Comparison of ENCODE assay signal across 8 cellular contexts in the genomic region with DNA sequence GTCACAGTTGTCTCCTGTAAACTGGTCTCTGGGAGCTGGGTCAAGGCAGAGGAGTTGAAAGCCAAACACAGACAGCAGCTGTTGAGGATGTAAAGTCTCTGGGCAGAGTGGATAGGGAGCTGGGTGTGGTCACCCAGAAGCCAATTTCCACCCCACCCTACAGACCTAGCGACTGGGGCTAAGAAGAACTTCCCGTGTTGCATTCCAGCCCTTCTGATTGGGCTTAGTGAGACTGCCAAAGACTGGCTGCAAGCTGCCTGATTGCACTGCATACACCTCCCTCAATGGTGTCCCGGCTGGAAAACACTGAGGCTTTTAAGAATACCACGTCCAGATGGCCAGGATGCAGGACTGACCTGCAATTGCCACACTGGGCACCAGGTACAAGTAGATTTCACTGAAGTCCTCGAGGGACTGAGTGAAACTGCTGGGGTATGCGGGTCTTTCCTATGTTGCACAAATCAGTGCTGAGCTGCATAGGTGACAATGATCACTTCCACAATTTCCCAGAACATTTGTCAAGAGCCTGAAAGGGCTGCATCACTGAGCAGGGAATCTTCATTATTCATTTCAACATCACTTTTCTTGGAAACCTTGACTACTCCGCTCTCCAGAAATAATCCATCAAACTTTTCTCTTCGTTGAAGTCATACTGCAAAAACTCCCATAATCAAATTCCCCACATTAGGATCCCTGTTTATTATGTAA. TPM values are rescaled to one million over a fixed set of nuclear protein-coding genes. Genes with fewer than 3 reads are reported as not detected.
DNase-seq lines count a peak whose midpoint lies in the region; ATAC-seq, FAIRE-seq and TF ChIP-seq lines count a peak whose summit lies in the region.

No MANE protein-coding gene starts in this region.

- TF ChIP-seq POLR2A in GM12878 (IDR thresholded peaks at IDR 0.05; ENCODE audit: low read depth, low read length), result no peak

- peaks cover 4 to 19% (median 10%) of the 10 kb centered on the region in 7 donors for H3K9me3 Mint-ChIP-seq in CD14-positive monocyte

- no peak for TF ChIP-seq CTCF in CD14-positive monocyte (IDR thresholded peaks at IDR 0.05)
- no peak for TF ChIP-seq CTCF in GM12878 (IDR thresholded peaks at IDR 0.05 in 2 of 3, conservative IDR thresholded peaks at IDR 0.05 in 1 of 3; ENCODE audit: control insufficient read depth in 2 of 3, extremely low read depth in 1 of 3, insufficient read depth in 1 of 3, low read depth in 3 of 3, low read length in 3 of 3)
- TF ChIP-seq CTCF in mucosa of descending colon (IDR thresholded peaks at IDR 0.05), result no peak

- H2AFZ ChIP-seq in GM12878 (ENCODE audit: control insufficient read depth, low read depth, low read length), result no peak overlapping the region; the same call in 1 of the 2 replicates

- no peak for TF ChIP-seq EP300 in GM12878 (IDR thresholded peaks at IDR 0.05; ENCODE audit: borderline replicate concordance in 1 of 2, control insufficient read depth in 1 of 2, low read depth in 2 of 2, low read length in 2 of 2)

- TF ChIP-seq RAD21 in GM12878 (IDR thresholded peaks at IDR 0.05; ENCODE audit: insufficient read depth, low read depth, low read length), result no peak

- RAD21 ChIA-PET in GM12878 (lab: Charles Lee; ENCODE audit: unreplicated experiment), result interaction anchor here (0.6 to 6.2 kb wide), 9 partner anchors 8 to 70 kb away, joined by 3 to 41 read pairs (median 4); no protein-coding TSS in a partner anchor

- peaks cover 61% of the 10 kb centered on the region for H3K4me1 ChIP-seq in GM12878 (ENCODE audit: control insufficient read depth, insufficient read depth, low read length)
- H3K4me1 ChIP-seq in mucosa of descending colon (ENCODE audit: low read depth), result peaks cover 16% of the 10 kb centered on the region

- peaks cover 58% of the 10 kb centered on the region for H3K4me1 Mint-ChIP-seq in CD14-positive monocyte

- intact Hi-C loops in CD14-positive monocyte (cut with micrococcal nuclease), result loop anchor here (5.0 kb wide), 2 partner anchors 36 to 41 kb away; a partner anchor contains a TSS
- intact Hi-C loops in GM12878 (cut with micrococcal nuclease; ENCODE audit: unreplicated experiment), result no loop called here
- intact Hi-C loops in mucosa of descending colon (cut with DNase I, micrococcal nuclease), result no loop called here

- H3K27ac ChIP-seq in GM12878 (ENCODE audit: control insufficient read depth, insufficient read depth), result peak overlapping the region; percentile 30; the same call in 1 of the 2 replicates

- no peaks in the 10 kb centered on the region for H3K27me3 ChIP-seq in GM12878 (replicated peaks in 1 of 2; ENCODE audit: control insufficient read depth in 2 of 2, insufficient read depth in 2 of 2, low read length in 1 of 2)

- H3K27me3 Mint-ChIP-seq in CD14-positive monocyte (ENCODE audit: low read depth in 3 of 3), result peaks cover 42 to 52% (median 46%) of the 10 kb centered on the region in 3 donors

- ATAC-seq in GM12878 (no peak), mucosa of descending colon (peak; percentile 86), GM19452 (IDR thresholded peaks at IDR 0.05; ENCODE audit: unreplicated experiment) (no peak), HG03457 (IDR thresholded peaks at IDR 0.05; ENCODE audit: unreplicated experiment) (no peak)

- BruUV-seq in GM12878 (replicated peaks; lab: Mats Ljungman, UMichigan), result no TSS peak

- CTCF ChIA-PET in GM12878 (lab: Yijun Ruan, JAX), result interaction anchor here (1.0 to 3.9 kb wide), 9 partner anchors 11 to 112 kb away, joined by 3 to 23 read pairs (median 5); no protein-coding TSS in a partner anchor

- POLR2A ChIA-PET in GM12878 (lab: Charles Lee), result interaction anchor here (0.5 to 6.6 kb wide), 10 partner anchors 8 to 163 kb away, joined by 3 to 45 read pairs (median 5); no protein-coding TSS in a partner anchor

- H3K4me3 ChIP-seq in GM12878 (no peak overlapping the region), mucosa of descending colon (no peak overlapping the region)

- H3K36me3 ChIP-seq in GM12878 (ENCODE audit: control insufficient read depth in 2 of 2, insufficient read depth in 2 of 2, low read length in 1 of 2) (no peaks in the 10 kb centered on the region), mucosa of descending colon (ENCODE audit: low read depth) (no peaks in the 10 kb centered on the region)

- H4K20me1 ChIP-seq in GM12878 (ENCODE audit: control insufficient read depth, insufficient read depth), result no peaks in the 10 kb centered on the region

- peak overlapping the region in 1 of 2 donors; percentile 76 for H3K4me3 Mint-ChIP-seq in CD14-positive monocyte

- peak overlapping the region; percentile 65 for H3K4me2 ChIP-seq in GM12878 (ENCODE audit: control insufficient read depth, insufficient read depth)

- peak overlapping the region in 4 of 7 donors; percentile 68 to 83 (median 76) for H3K27ac Mint-ChIP-seq in CD14-positive monocyte

- no peak overlapping the region for H3K9ac ChIP-seq in GM12878 (ENCODE audit: control insufficient read depth, insufficient read depth, low read length)

- DNase-seq in CD14-positive monocyte (ENCODE audit: low spot score), result no peak
- peak; percentile 34 for DNase-seq in H4 (ENCODE audit: low spot score)
- DNase-seq in GM12878 (ENCODE audit: low read depth, low spot score), result no peak
- DNase-seq in mucosa of descending colon, result peak in 2 of 3 donors; percentile 47 to 52
- no peak for DNase-seq in HT-29 (ENCODE audit: low spot score)
- DNase-seq in NCI-H2196 treated with DMSO at 0.1 percent for 48 hours (lab: John Stamatoyannopoulos, UW; ENCODE audit: unreplicated experiment), result no peak

- H3K9me3 ChIP-seq in GM12878 (replicated peaks; ENCODE audit: control insufficient read depth, insufficient read depth, low read length) (no peaks in the 10 kb centered on the region; the same call in 1 of the 3 replicates), mucosa of descending colon (no peaks in the 10 kb centered on the region)

- H3K79me2 ChIP-seq in GM12878 (ENCODE audit: control insufficient read depth, insufficient read depth, low read length), result no peaks in the 10 kb centered on the region

- in situ Hi-C loops in GM12878 (cut with MboI), result no loop called here

- WGBS in GM12878 (ENCODE audit: insufficient coverage, insufficient replicate concordance, low lambda C conversion rate, missing lambda C conversion rate), result 67% methylated on average over 8 of the region's 8 CpGs

- FAIRE-seq in GM12878 (lab: Jason Lieb, UNC), result no peak

- SMC1A ChIA-PET in GM12878 (lab: Charles Lee; ENCODE audit: uncharacterized antibody, unreplicated experiment), result interaction anchor here (1.0 to 7.2 kb wide), 10 partner anchors 10 to 70 kb away, joined by 3 to 87 read pairs (median 11); no protein-coding TSS in a partner anchor

- H3K36me3 Mint-ChIP-seq in CD14-positive monocyte, result peaks cover 2 to 3% of the 10 kb centered on the region in 2 donors

TF ChIP-seq in GM12878, 131 proteins besides CTCF, POLR2A, EP300 and RAD21 (continues in another document):
- TF ChIP-seq MYB (IDR thresholded peaks at IDR 0.05; ENCODE audit: borderline replicate concordance, low read depth, low read length), result no peak
- TF ChIP-seq, protein P1, sequence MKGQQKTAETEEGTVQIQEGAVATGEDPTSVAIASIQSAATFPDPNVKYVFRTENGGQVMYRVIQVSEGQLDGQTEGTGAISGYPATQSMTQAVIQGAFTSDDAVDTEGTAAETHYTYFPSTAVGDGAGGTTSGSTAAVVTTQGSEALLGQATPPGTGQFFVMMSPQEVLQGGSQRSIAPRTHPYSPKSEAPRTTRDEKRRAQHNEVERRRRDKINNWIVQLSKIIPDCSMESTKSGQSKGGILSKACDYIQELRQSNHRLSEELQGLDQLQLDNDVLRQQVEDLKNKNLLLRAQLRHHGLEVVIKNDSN (IDR thresholded peaks at IDR 0.05; ENCODE audit: borderline replicate concordance, extremely low read length, insufficient read depth, low read depth, low read length), result no peak
- TF ChIP-seq, protein P2, sequence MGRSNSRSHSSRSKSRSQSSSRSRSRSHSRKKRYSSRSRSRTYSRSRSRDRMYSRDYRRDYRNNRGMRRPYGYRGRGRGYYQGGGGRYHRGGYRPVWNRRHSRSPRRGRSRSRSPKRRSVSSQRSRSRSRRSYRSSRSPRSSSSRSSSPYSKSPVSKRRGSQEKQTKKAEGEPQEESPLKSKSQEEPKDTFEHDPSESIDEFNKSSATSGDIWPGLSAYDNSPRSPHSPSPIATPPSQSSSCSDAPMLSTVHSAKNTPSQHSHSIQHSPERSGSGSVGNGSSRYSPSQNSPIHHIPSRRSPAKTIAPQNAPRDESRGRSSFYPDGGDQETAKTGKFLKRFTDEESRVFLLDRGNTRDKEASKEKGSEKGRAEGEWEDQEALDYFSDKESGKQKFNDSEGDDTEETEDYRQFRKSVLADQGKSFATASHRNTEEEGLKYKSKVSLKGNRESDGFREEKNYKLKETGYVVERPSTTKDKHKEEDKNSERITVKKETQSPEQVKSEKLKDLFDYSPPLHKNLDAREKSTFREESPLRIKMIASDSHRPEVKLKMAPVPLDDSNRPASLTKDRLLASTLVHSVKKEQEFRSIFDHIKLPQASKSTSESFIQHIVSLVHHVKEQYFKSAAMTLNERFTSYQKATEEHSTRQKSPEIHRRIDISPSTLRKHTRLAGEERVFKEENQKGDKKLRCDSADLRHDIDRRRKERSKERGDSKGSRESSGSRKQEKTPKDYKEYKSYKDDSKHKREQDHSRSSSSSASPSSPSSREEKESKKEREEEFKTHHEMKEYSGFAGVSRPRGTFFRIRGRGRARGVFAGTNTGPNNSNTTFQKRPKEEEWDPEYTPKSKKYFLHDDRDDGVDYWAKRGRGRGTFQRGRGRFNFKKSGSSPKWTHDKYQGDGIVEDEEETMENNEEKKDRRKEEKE (IDR thresholded peaks at IDR 0.05), result no peak

RNA-seq across cellular contexts. Expression of a gene that starts 43.1 kb away (rescaled TPM):
- 10 to 100 TPM; 11.5 to 15.0 TPM for polyA plus RNA-seq in CD14-positive monocyte
- total RNA-seq in H4 (2014; rRNA removed; shearing (Covaris generic)), result 25.7 and 30.6 TPM in 2 replicates
- 180 and 187 TPM in 2 replicates for total RNA-seq in GM12878 (2013; cell fraction: nucleolus; rRNA removed)
- 70.9 and 82.6 TPM in 2 replicates for total RNA-seq in GM12878 (2014; rRNA removed)
- 82.9 and 83.6 TPM in 2 replicates for total RNA-seq in GM12878 (2014; rRNA removed; fragmentation: Illumina TruSeq; extraction: Trizol)
- 80.9 and 91.3 TPM in 2 replicates for total RNA-seq in GM12878 (2021)
- 23.3 TPM for polyA plus RNA-seq in GM12878 (2011; ENCODE audit: low read depth)
- polyA plus RNA-seq in GM12878 (2011; rRNA removed), result 85.1 and 110 TPM in 2 replicates
- 35.9 and 42.7 TPM in 2 replicates for polyA plus RNA-seq in GM12878 (2011; cell fraction: cytosol; rRNA removed)
- 68.7 and 75.4 TPM in 2 replicates for polyA plus RNA-seq in GM12878 (2011; cell fraction: nucleus; rRNA removed)
- polyA plus RNA-seq in GM12878 (2012), result 29.2 and 32.3 TPM in 2 replicates
- polyA plus RNA-seq in GM12878 (2014; fragmentation: Illumina TruSeq; extraction: Trizol), result 78.5 and 95.8 TPM in 2 replicates
- polyA plus RNA-seq in GM12878 (2014; fragmentation: Nextera tagmentation; extraction: Ambion mirVana), result 10 to 100 TPM; 23.1 to 30.8 TPM
- 49.6 and 54.1 TPM in 2 replicates for polyA plus RNA-seq in GM12878 (2014; rRNA removed)
- polyA plus RNA-seq in GM12878 (2016; fragmentation: Nextera tagmentation; extraction: Ambion mirVana), result 10 to 100 TPM; 76.2 to 87.0 TPM
- polyA minus RNA-seq in GM12878 (2011; rRNA and poly(A)+ RNA removed), result 97.9 and 138 TPM in 2 replicates
- polyA minus RNA-seq in GM12878 (2011; cell fraction: cytosol; rRNA and poly(A)+ RNA removed), result 23.4 and 35.6 TPM in 2 replicates
- polyA minus RNA-seq in GM12878 (2011; cell fraction: nucleus; rRNA and poly(A)+ RNA removed), result 58.8 and 107 TPM in 2 replicates
- 10 to 100 TPM; 47.9 to 88.3 (median 66.3) TPM for total RNA-seq in mucosa of descending colon
- 80.0 and 81.9 TPM in 2 replicates for total RNA-seq in HT-29 (2014; rRNA removed; shearing (Covaris generic))

Comparison
In these comparisons a context has a peak if more than half of its experiments do, and no peak if none do; other contexts are left out.
1. DNase-seq: peak in H4 (single experiment) and mucosa of descending colon (2 of 3); none in CD14-positive monocyte (single experiment), GM12878 (single experiment), HT-29 (single experiment) and NCI-H2196 treated with DMSO at 0.1 percent for 48 hours (single experiment).
2. intact Hi-C loops: an anchor here in CD14-positive monocyte (5.0 kb wide); none called in GM12878 and mucosa of descending colon.